In the genomic region with DNA sequence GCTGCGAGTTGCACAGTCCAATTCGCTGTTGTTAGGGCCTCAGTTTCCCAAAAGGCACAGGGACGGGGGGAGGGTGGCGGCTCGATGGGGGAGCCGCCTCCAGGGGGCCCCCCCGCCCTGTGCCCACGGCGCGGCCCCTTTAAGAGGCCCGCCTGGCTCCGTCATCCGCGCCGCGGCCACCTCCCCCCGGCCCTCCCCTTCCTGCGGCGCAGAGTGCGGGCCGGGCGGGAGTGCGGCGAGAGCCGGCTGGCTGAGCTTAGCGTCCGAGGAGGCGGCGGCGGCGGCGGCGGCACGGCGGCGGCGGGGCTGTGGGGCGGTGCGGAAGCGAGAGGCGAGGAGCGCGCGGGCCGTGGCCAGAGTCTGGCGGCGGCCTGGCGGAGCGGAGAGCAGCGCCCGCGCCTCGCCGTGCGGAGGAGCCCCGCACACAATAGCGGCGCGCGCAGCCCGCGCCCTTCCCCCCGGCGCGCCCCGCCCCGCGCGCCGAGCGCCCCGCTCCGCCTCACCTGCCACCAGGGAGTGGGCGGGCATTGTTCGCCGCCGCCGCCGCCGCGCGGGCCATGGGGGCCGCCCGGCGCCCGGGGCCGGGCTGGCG, we compare ENCODE assay signal across 8 cellular contexts. TPM values are rescaled to one million over a fixed set of nuclear protein-coding genes. Genes with fewer than 3 reads are reported as not detected.
DNase-seq lines count a peak whose midpoint lies in the region; ATAC-seq lines count a peak whose summit lies in the region.

A gene (plus strand): TSS at position 209 of the 592 bp plus-strand sequence. CDS start 452 bp downstream, outside the sequence.

- DNase-seq in 8988T = peak; percentile 94
- peak; percentile 63 for DNase-seq in NCI-H146 (lab: John Stamatoyannopoulos, UW)
- DNase-seq in activated CD4-positive, alpha-beta T cell treated with anti-CD3 and anti-CD28 coated beads, Interleukin-2, amount 10 ng/mL, durations not matched to agents 24 days and 14 days = peak; percentile 90
- peak; percentile 85 for DNase-seq in dermis blood vessel endothelial cell
- DNase-seq in stimulated activated CD4-positive, alpha-beta T cell treated with anti-CD3 and anti-CD28 coated beads, Interleukin-1b, Interleukin-23, amount 100 ng/mL, for 1 hour (ENCODE audit: low read depth in 2 of 2) = peak; percentile 18 to 29

- no peaks in the 10 kb centered on the region for H3K27me3 ChIP-seq in layer of hippocampus (ENCODE audit: control insufficient read depth, insufficient read depth, low read length)

- peaks cover 61% of the 10 kb centered on the region for H3K4me1 Mint-ChIP-seq in activated CD4-positive, alpha-beta T cell treated with anti-CD3 and anti-CD28 coated beads, Interleukin-2, amount 10 ng/mL, durations not matched to agents 24 days and 14 days

- peak; percentile 74 for ATAC-seq in GM18498 (IDR thresholded peaks at IDR 0.05; ENCODE audit: unreplicated experiment)
- ATAC-seq in HG03571 (IDR thresholded peaks at IDR 0.05; ENCODE audit: unreplicated experiment) = no peak

- peak within 1 kb of the TSS; percentile 68 for H3K27ac ChIP-seq in layer of hippocampus (ENCODE audit: low read depth, low read length)

- no peaks in the 10 kb centered on the region for H3K9me3 Mint-ChIP-seq in activated CD4-positive, alpha-beta T cell treated with anti-CD3 and anti-CD28 coated beads, Interleukin-2, amount 10 ng/mL, durations not matched to agents 24 days and 14 days

- intact Hi-C loops in activated CD4-positive, alpha-beta T cell treated with anti-CD3 and anti-CD28 coated beads, Interleukin-2, amount 10 ng/mL, durations not matched to agents 24 days and 14 days (cut with micrococcal nuclease) = no loop called here

- peak within 1 kb of the TSS; percentile 88 for H3K4me3 Mint-ChIP-seq in activated CD4-positive, alpha-beta T cell treated with anti-CD3 and anti-CD28 coated beads, Interleukin-2, amount 10 ng/mL, durations not matched to agents 24 days and 14 days

- peaks cover 23% of the 10 kb centered on the region for H3K36me3 Mint-ChIP-seq in activated CD4-positive, alpha-beta T cell treated with anti-CD3 and anti-CD28 coated beads, Interleukin-2, amount 10 ng/mL, durations not matched to agents 24 days and 14 days (ENCODE audit: low read depth)

- H3K27me3 Mint-ChIP-seq in activated CD4-positive, alpha-beta T cell treated with anti-CD3 and anti-CD28 coated beads, Interleukin-2, amount 10 ng/mL, durations not matched to agents 24 days and 14 days = no peaks in the 10 kb centered on the region

- peak within 1 kb of the TSS; percentile 93 for H3K27ac Mint-ChIP-seq in activated CD4-positive, alpha-beta T cell treated with anti-CD3 and anti-CD28 coated beads, Interleukin-2, amount 10 ng/mL, durations not matched to agents 24 days and 14 days

RNA-seq across cellular contexts. Expression of the gene that starts here (rescaled TPM):
- 45.1 and 47.4 TPM in 2 replicates for total RNA-seq in activated CD4-positive, alpha-beta T cell treated with anti-CD3 and anti-CD28 coated beads, Interleukin-2, amount 10 ng/mL, durations not matched to agents 24 days and 14 days
- total RNA-seq in dermis blood vessel endothelial cell = 186 and 288 TPM in 2 replicates

Comparison
In these comparisons a context has a peak if more than half of its experiments do, and no peak if none do; other contexts are left out.
1. DNase-seq: peak in every context shown above with its lines; median percentile 94 in 8988T; 90 in activated CD4-positive, alpha-beta T cell treated with anti-CD3 and anti-CD28 coated beads, Interleukin-2, amount 10 ng/mL, durations not matched to agents 24 days and 14 days; 85 in dermis blood vessel endothelial cell; 63 in NCI-H146; 24 in stimulated activated CD4-positive, alpha-beta T cell treated with anti-CD3 and anti-CD28 coated beads, Interleukin-1b, Interleukin-23, amount 100 ng/mL, for 1 hour.